In the genomic region with DNA sequence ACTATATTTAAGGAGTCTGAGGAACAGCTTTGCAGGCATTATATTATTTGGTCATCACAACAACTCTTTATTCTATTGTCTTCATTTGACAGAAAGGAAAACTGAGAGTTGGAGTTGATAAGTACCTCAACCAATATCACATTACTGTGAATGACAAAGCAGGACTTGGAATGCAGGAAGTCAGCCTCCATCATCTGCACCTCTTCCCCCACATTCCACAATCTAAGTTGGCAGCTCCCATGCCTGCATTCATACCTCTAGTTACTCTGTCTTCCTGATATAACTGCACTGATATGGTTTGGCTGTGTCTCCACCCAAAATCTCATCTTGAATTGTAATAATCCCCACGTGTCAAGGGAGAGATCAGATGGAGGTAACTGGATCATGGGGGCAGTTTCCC, we compare ENCODE assay signal across 20 cellular contexts.
DNase-seq lines count a peak whose midpoint lies in the region; ATAC-seq and TF ChIP-seq lines count a peak whose summit lies in the region.
"Had no signal": no experiment of that assay in that cellular context is flagged by ENCODE, and none has a peak within 500 bp of the region (broad histone marks: within the 10 kb centered on the region; RNA-seq: fewer than 3 reads in every experiment).

No MANE protein-coding gene starts in this region.

- H3K4me3 ChIP-seq in hepatocyte = no peak overlapping the region
- H3K4me3 ChIP-seq: GM23248, SK-N-MC had no signal

- H3K36me3 ChIP-seq in hepatocyte (replicated peaks; ENCODE audit: insufficient read depth, low read depth) = no peaks in the 10 kb centered on the region

- no peaks in the 10 kb centered on the region for H3K9me3 ChIP-seq in hepatocyte (ENCODE audit: low read depth)

- H3K27ac ChIP-seq in hepatocyte = no peak overlapping the region
- H3K27ac ChIP-seq: GM23248, SK-N-MC had no signal

- WGBS in hepatocyte (ENCODE audit: low lambda C conversion rate, missing lambda C conversion rate) = 76% methylated on average over 1 of the region's 1 CpG

- no peak overlapping the region for H3K4me2 ChIP-seq in hepatocyte

- no peaks in the 10 kb centered on the region for H3K4me1 ChIP-seq in hepatocyte (ENCODE audit: insufficient read depth)

- H4K20me1 ChIP-seq in hepatocyte (ENCODE audit: insufficient read depth, poor library complexity, severe bottlenecking) = no peaks in the 10 kb centered on the region

- ATAC-seq in GM21619 (IDR thresholded peaks at IDR 0.05; ENCODE audit: unreplicated experiment) = no peak
- ATAC-seq: HCT116, HepG2 had no signal

- no peak for TF ChIP-seq CTCF in hepatocyte (IDR thresholded peaks at IDR 0.05; ENCODE audit: poor library complexity)

- in situ Hi-C loops in G401 (cut with HindIII; ENCODE audit: low sequenced_read_pairs) = no loop called here

- no peaks in the 10 kb centered on the region for H3K27me3 ChIP-seq in hepatocyte

- no peaks in the 10 kb centered on the region for H3K79me2 ChIP-seq in hepatocyte

- no peak overlapping the region for H2AFZ ChIP-seq in hepatocyte
- H2AFZ ChIP-seq: GM23248 had no signal

- no peaks in the 10 kb centered on the region for H3K9me2 ChIP-seq in hepatocyte (replicated peaks; ENCODE audit: insufficient read depth)

- peak; percentile 8 for DNase-seq in HK-2 (ENCODE audit: unreplicated experiment)
- DNase-seq in amniotic epithelial cell (ENCODE audit: low read depth) = peak; percentile 14
- peak; percentile 17 for DNase-seq in iPS DF 19.7 (ENCODE audit: low read depth, low spot score)
- DNase-seq in hepatocyte (ENCODE audit: low spot score) = no peak
- no peak for DNase-seq in G401 (ENCODE audit: low spot score)
- DNase-seq in hepatic stellate cell (ENCODE audit: low spot score) = no peak
- DNase-seq: C1 segment of cervical spinal cord; CD8-positive, alpha-beta memory T cell; GDM1; GM23248; NCI-H1417; NCI-H187 treated with DMSO at 0.1 percent for 48 hours; NCI-H2227 treated with DMSO at 0.1 percent for 48 hours; NCI-H524; NCI-H82; SHP77 had no signal

Comparison
In these comparisons a context has a peak if more than half of its experiments do, and no peak if none do; other contexts are left out.
1. DNase-seq: peak in HK-2 (single experiment), amniotic epithelial cell (single experiment) and iPS DF 19.7 (single experiment); none in hepatocyte (single experiment), G401 (single experiment) and hepatic stellate cell (single experiment).